8 cellular contexts compared by ENCODE assay signal in genomic region chr6:72411872-72412708, GRCh38.
A peak's percentile ranks its signal among the peaks of the same experiment; 100 is the strongest.
DNase-seq lines count a peak whose midpoint lies in the region; ATAC-seq and TF ChIP-seq lines count a peak whose summit lies in the region.

No MANE protein-coding gene starts in this region.

- H3K27ac ChIP-seq in adrenal gland (no peak overlapping the region), left ventricle myocardium inferior (replicated peaks) (no peak overlapping the region)

- H3K4me3 ChIP-seq in adrenal gland (no peak overlapping the region), left ventricle myocardium inferior (no peak overlapping the region), retinal pigment epithelial cell (ENCODE audit: low read length) (no peak overlapping the region)

- H3K9me3 ChIP-seq in adrenal gland (replicated peaks in 1 of 3) (no peaks in the 10 kb centered on the region), left ventricle myocardium inferior (replicated peaks) (no peaks in the 10 kb centered on the region)

- no peak for TF ChIP-seq POLR2A in adrenal gland (IDR thresholded peaks at IDR 0.05)

- H3K36me3 ChIP-seq in adrenal gland (replicated peaks in 1 of 2) = no peaks in the 10 kb centered on the region
- no peaks in the 10 kb centered on the region for H3K36me3 ChIP-seq in left ventricle myocardium inferior

- WGBS in adrenal gland, 4 donors = 6 to 10% (median 7%) methylated on average over 7 of the region's 7 CpGs

- no peaks in the 10 kb centered on the region for H3K27me3 ChIP-seq in adrenal gland
- peaks cover 45% of the 10 kb centered on the region for H3K27me3 ChIP-seq in left ventricle myocardium inferior (ENCODE audit: low read depth)

- peak; percentile 84 for ATAC-seq in HG02852 (IDR thresholded peaks at IDR 0.05; ENCODE audit: unreplicated experiment)

- H3K4me1 ChIP-seq in adrenal gland (replicated peaks in 1 of 2) (no peaks in the 10 kb centered on the region), left ventricle myocardium inferior (no peaks in the 10 kb centered on the region)

- intact Hi-C loops in adrenal gland (cut with DNase I) (loop anchor here in 1 of 2 donors (10.0 kb wide), 2 partner anchors 763 to 913 kb away; no protein-coding TSS in a partner anchor), left ventricle myocardium inferior (cut with micrococcal nuclease) (no loop called here)

- DNase-seq in NK-92 treated with Interleukin-12 subunit alpha and Interleukin-12 subunit beta, amount 100 ng/mL, for 24 hours (lab: John Stamatoyannopoulos, UW) = peak; percentile 35
- DNase-seq in NK-92 (lab: John Stamatoyannopoulos, UW; ENCODE audit: unreplicated experiment) = no peak
- DNase-seq in NCI-H1436 (lab: John Stamatoyannopoulos, UW) = peak; percentile 77
- peak; percentile 58 for DNase-seq in T follicular helper cell (ENCODE audit: low read depth)
- peak; percentile 46 to 93 (median 73) for DNase-seq in adrenal gland
- DNase-seq in left ventricle myocardium inferior = peak; percentile 48
- DNase-seq in retinal pigment epithelial cell (ENCODE audit: low read depth) = peak; percentile 20

- peak; percentile 99 to 100 (median 100) for TF ChIP-seq CTCF in adrenal gland (IDR thresholded peaks at IDR 0.05)
- TF ChIP-seq CTCF in left ventricle myocardium inferior (IDR thresholded peaks at IDR 0.05; ENCODE audit: borderline replicate concordance) = peak; percentile 100
- peak; percentile 100 for TF ChIP-seq CTCF in retinal pigment epithelial cell (conservative IDR thresholded peaks at IDR 0.05; ENCODE audit: low read depth, low read length)
